In genomic region chr22:37803636-37804371, GRCh38 we compare ENCODE assay signal across 1 cellular context.
TF ChIP-seq lines count a peak whose summit lies in the region.

No MANE protein-coding gene starts in this region.

TF ChIP-seq in HCT116, 20 proteins besides CTCF, POLR2A, EP300 and RAD21 (continued from another document):
- TF ChIP-seq REST (IDR thresholded peaks at IDR 0.05; ENCODE audit: low read depth): no peak
- no peak for TF ChIP-seq EGR1 (IDR thresholded peaks at IDR 0.05; ENCODE audit: low read depth)
- TF ChIP-seq ZNF274 (IDR thresholded peaks at IDR 0.05; ENCODE audit: low read depth, low read length): no peak
- no peak for TF ChIP-seq JUND (IDR thresholded peaks at IDR 0.05)
- no peak for TF ChIP-seq EZH2phosphoT487 (IDR thresholded peaks at IDR 0.05; ENCODE audit: borderline replicate concordance)
- TF ChIP-seq CBX3 (IDR thresholded peaks at IDR 0.05; ENCODE audit: low read depth): no peak
- TF ChIP-seq POLR2AphosphoS5 (IDR thresholded peaks at IDR 0.05; ENCODE audit: low read depth, low read length): no peak
- TF ChIP-seq SIN3A (IDR thresholded peaks at IDR 0.05; ENCODE audit: low read depth): no peak
- TF ChIP-seq, protein P1, sequence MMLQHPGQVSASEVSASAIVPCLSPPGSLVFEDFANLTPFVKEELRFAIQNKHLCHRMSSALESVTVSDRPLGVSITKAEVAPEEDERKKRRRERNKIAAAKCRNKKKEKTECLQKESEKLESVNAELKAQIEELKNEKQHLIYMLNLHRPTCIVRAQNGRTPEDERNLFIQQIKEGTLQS (IDR thresholded peaks at IDR 0.05): no peak
- TF ChIP-seq SRF (IDR thresholded peaks at IDR 0.05; ENCODE audit: low read depth): no peak
